ENCODE assay signal across 38 cellular contexts in the genomic region with DNA sequence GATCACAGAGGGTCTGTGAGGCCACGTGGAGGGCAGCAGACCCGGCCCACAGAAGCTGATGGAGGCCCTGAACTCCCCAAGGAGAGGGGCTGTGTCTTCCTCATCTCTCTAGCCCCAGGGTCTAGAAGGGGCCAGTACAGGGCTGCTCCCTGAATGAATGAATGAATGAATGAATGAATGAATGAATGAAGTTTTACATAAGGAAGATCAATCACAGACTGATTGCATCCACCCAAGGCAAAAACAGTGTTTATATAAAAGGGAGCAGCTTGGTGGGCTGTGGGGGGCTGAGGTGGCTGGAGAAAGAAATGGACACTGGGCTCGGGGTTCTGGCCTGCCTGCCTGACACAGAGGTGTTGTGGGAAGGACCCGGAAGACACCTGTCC. TPM values are rescaled to one million over a fixed set of nuclear protein-coding genes. Genes with fewer than 3 reads are reported as not detected.
"Had no signal": no experiment of that assay in that cellular context is flagged by ENCODE, and none has a peak within 500 bp of the region (broad histone marks: within the 10 kb centered on the region; RNA-seq: fewer than 3 reads in every experiment).

No MANE protein-coding gene starts in this region.

- H3K27me3 ChIP-seq: adrenal gland, body of pancreas, brain microvascular endothelial cell, breast epithelium had no signal

- H3K27ac ChIP-seq: adrenal gland, body of pancreas, brain microvascular endothelial cell, breast epithelium, VCaP had no signal

- ATAC-seq: activated CD8-positive, alpha-beta T cell treated with anti-CD3 and anti-CD28 coated beads for 36 hours; activated naive CD4-positive, alpha-beta T cell treated with anti-CD3 and anti-CD28 coated beads, Interleukin-2, amount 50 U/mL, for 72 hours; activated T-cell treated with anti-CD3 and anti-CD28 coated beads, Interleukin-2, amount 50 U/mL, for 4 hours; activated T-cell treated with anti-CD3 and anti-CD28 coated beads, Interleukin-2, amount 50 U/mL, for 72 hours; activated T-helper 17 cell treated with anti-CD3 and anti-CD28 coated beads, Interleukin-2, amount 50 U/mL, for 72 hours; body of pancreas had no signal

- DNase-seq: activated B cell treated with CpG ODN at 0.5 μM for 24 hours; activated CD4-positive, alpha-beta memory T cell treated with anti-CD3 and anti-CD28 coated beads for 36 hours; activated CD4-positive, alpha-beta T cell treated with anti-CD3 and anti-CD28 coated beads for 4 hours; activated CD4-positive, alpha-beta T cell treated with anti-CD3 and anti-CD28 coated beads, Interleukin-2, amount 10 ng/mL, durations not matched to agents 24 days and 14 days; activated CD4-positive, alpha-beta T cell treated with anti-CD3 and anti-CD28 coated beads, Interleukin-2, amount 50 U/mL, for 1 hour; activated CD4-positive, alpha-beta T cell treated with anti-CD3 and anti-CD28 coated beads, Interleukin-2, amount 50 U/mL, for 4 hours; activated CD4-positive, CD25-positive, alpha-beta regulatory T cell treated with anti-CD3 and anti-CD28 coated beads, Interleukin-2, amount 50 U/mL, for 72 hours; activated CD8-positive, alpha-beta memory T cell treated with anti-CD3 and anti-CD28 coated beads, Interleukin-2, amount 50 U/mL, for 4 hours; activated CD8-positive, alpha-beta T cell treated with anti-CD3 and anti-CD28 coated beads for 36 hours; activated effector memory CD4-positive, alpha-beta T cell treated with anti-CD3 and anti-CD28 coated beads, Interleukin-2, amount 50 U/mL, for 16 hours; activated gamma-delta T cell treated with Interleukin-2 at 50 U/mL for 16 hours; activated naive CD4-positive, alpha-beta T cell; activated naive CD4-positive, alpha-beta T cell treated with anti-CD3 and anti-CD28 coated beads for 36 hours; activated naive CD4-positive, alpha-beta T cell treated with anti-CD3 and anti-CD28 coated beads, Interleukin-2, amount 50 U/mL, for 16 hours; activated naive CD8-positive, alpha-beta T cell treated with anti-CD3 and anti-CD28 coated beads for 36 hours; activated T-cell treated with anti-CD3 and anti-CD28 coated beads for 4 hours; activated T-cell treated with anti-CD3 and anti-CD28 coated beads, Interleukin-2, amount 50 U/mL, for 1 hour; activated T-cell treated with anti-CD3 and anti-CD28 coated beads, Interleukin-2, amount 50 U/mL, for 4 hours; activated T-cell treated with anti-CD3 and anti-CD28 coated beads, Interleukin-2, amount 50 U/mL, for 72 hours; adrenal gland; amniotic stem cell; aorta; body of pancreas; brain microvascular endothelial cell; central memory CD4-positive, alpha-beta T cell; T-helper 1 cell; T-helper 2 cell; T-helper 9 cell had no signal

- FAIRE-seq: astrocyte, TTC549 had no signal

- H3K9me3 ChIP-seq: adrenal gland, body of pancreas, breast epithelium had no signal

- H3K36me3 ChIP-seq: adrenal gland, brain microvascular endothelial cell, breast epithelium had no signal

- H3K4me1 ChIP-seq: breast epithelium had no signal

- H3K4me3 ChIP-seq: adrenal gland, body of pancreas, breast epithelium had no signal

RNA-seq across cellular contexts. Expression of a gene that starts 14.4 kb away (rescaled TPM):
- total RNA-seq: activated B cell treated with CpG ODN at 0.5 μM for 24 hours; activated CD4-positive, alpha-beta memory T cell treated with anti-CD3 and anti-CD28 coated beads for 36 hours; activated CD4-positive, alpha-beta T cell treated with anti-CD3 and anti-CD28 coated beads, Interleukin-2, amount 10 ng/mL, durations not matched to agents 24 days and 14 days; activated CD8-positive, alpha-beta memory T cell treated with anti-CD3 and anti-CD28 coated beads for 36 hours; activated CD8-positive, alpha-beta T cell treated with anti-CD3 and anti-CD28 coated beads for 36 hours; activated naive CD4-positive, alpha-beta T cell treated with anti-CD3 and anti-CD28 coated beads for 36 hours; activated naive CD8-positive, alpha-beta T cell treated with anti-CD3 and anti-CD28 coated beads for 36 hours; activated T-cell treated with anti-CD3 and anti-CD28 coated beads, Interleukin-2, amount 50 U/mL, for 4 hours; activated T-cell treated with anti-CD3 and anti-CD28 coated beads, Interleukin-2, amount 50 U/mL, for 72 hours; activated T-helper 1 cell treated with anti-CD3 and anti-CD28 coated beads, Interleukin-12 subunit alpha, Interleukin-12 subunit beta, Interleukin-2, Interleukin-4 antibody, amounts not matched to agents 30 ng/mL and 10 ng/mL and 1 ng/mL, durations not matched to agents 14 hours and 24 hours and 36 hours; activated T-helper 17 cell treated with anti-CD3 and anti-CD28 coated beads, Interleukin-2, amount 50 U/mL, for 72 hours; astrocyte; cardiac septum; cerebellum had no signal

RNA-seq across cellular contexts. Expression of a gene that starts 14.4 kb away (rescaled TPM):
- total RNA-seq: activated B cell treated with CpG ODN at 0.5 μM for 24 hours; activated CD4-positive, alpha-beta memory T cell treated with anti-CD3 and anti-CD28 coated beads for 36 hours; activated CD4-positive, alpha-beta T cell treated with anti-CD3 and anti-CD28 coated beads, Interleukin-2, amount 10 ng/mL, durations not matched to agents 24 days and 14 days; activated CD8-positive, alpha-beta memory T cell treated with anti-CD3 and anti-CD28 coated beads for 36 hours; activated CD8-positive, alpha-beta T cell treated with anti-CD3 and anti-CD28 coated beads for 36 hours; activated naive CD4-positive, alpha-beta T cell treated with anti-CD3 and anti-CD28 coated beads for 36 hours; activated naive CD4-positive, alpha-beta T cell treated with anti-CD3 and anti-CD28 coated beads, Interleukin-2, amount 50 U/mL, for 72 hours; activated naive CD8-positive, alpha-beta T cell treated with anti-CD3 and anti-CD28 coated beads for 36 hours; activated T-cell treated with anti-CD3 and anti-CD28 coated beads, Interleukin-2, amount 50 U/mL, for 4 hours; activated T-cell treated with anti-CD3 and anti-CD28 coated beads, Interleukin-2, amount 50 U/mL, for 72 hours; activated T-helper 1 cell treated with anti-CD3 and anti-CD28 coated beads, Interleukin-12 subunit alpha, Interleukin-12 subunit beta, Interleukin-2, Interleukin-4 antibody, amounts not matched to agents 30 ng/mL and 10 ng/mL and 1 ng/mL, durations not matched to agents 14 hours and 24 hours and 36 hours; activated T-helper 17 cell treated with anti-CD3 and anti-CD28 coated beads, Interleukin-2, amount 50 U/mL, for 72 hours; aorta; astrocyte; body of pancreas; breast epithelium; cardiac septum; cerebellum had no signal
